ENCODE assay signal across 18 cellular contexts in genomic region chr15:51866751-51867150, GRCh38. TPM values are rescaled to one million over a fixed set of nuclear protein-coding genes. Genes with fewer than 3 reads are reported as not detected.
DNase-seq lines count a peak whose midpoint lies in the region; ATAC-seq and TF ChIP-seq lines count a peak whose summit lies in the region.
"Had no signal": no experiment of that assay in that cellular context is flagged by ENCODE, and none has a peak within 500 bp of the region (broad histone marks: within the 10 kb centered on the region; RNA-seq: fewer than 3 reads in every experiment).

No MANE protein-coding gene starts in this region.

- peaks cover 56% of the 10 kb centered on the region for H3K4me1 ChIP-seq in SJSA1 (replicated peaks)
- H3K4me1 ChIP-seq: body of pancreas had no signal

- peak overlapping the region; percentile 19 to 24 for H3K27ac Mint-ChIP-seq in natural killer cell
- H3K27ac Mint-ChIP-seq in natural killer cell treated with Interleukin-12 subunit alpha and Interleukin-12 subunit beta and Interleukin-15 and Interleukin-18, amount 100 ng/mL, for 72 hours = no peak overlapping the region
- peak overlapping the region in 5 of 6 donors; percentile 3 to 49 (median 13) for H3K27ac Mint-ChIP-seq in immature natural killer cell
- peak overlapping the region; percentile 96 for H3K27ac Mint-ChIP-seq in type B pancreatic cell

- TF ChIP-seq CTCF in natural killer cell (IDR thresholded peaks at IDR 0.05) (no peak), type B pancreatic cell (conservative IDR thresholded peaks at IDR 0.05) (no peak), GM13976 (IDR thresholded peaks at IDR 0.05; ENCODE audit: borderline replicate concordance, control extremely low read depth, extremely low read depth, insufficient read depth, missing control alignments) (no peak)

- no peaks in the 10 kb centered on the region for H3K9me3 ChIP-seq in SJSA1 (replicated peaks)
- H3K9me3 ChIP-seq: body of pancreas, gastrocnemius medialis, stomach had no signal

- ATAC-seq in natural killer cell = no peak
- no peak for ATAC-seq in natural killer cell treated with Interleukin-12 subunit alpha and Interleukin-12 subunit beta and Interleukin-15 and Interleukin-18, amount 100 ng/mL, for 72 hours
- ATAC-seq: body of pancreas, gastrocnemius medialis, left cardiac atrium had no signal

- H3K9me3 Mint-ChIP-seq in natural killer cell = no peaks in the 10 kb centered on the region
- H3K9me3 Mint-ChIP-seq in natural killer cell treated with Interleukin-12 subunit alpha and Interleukin-12 subunit beta and Interleukin-15 and Interleukin-18, amount 100 ng/mL, for 72 hours = no peaks in the 10 kb centered on the region
- H3K9me3 Mint-ChIP-seq in immature natural killer cell = no peaks in the 10 kb centered on the region
- no peaks in the 10 kb centered on the region for H3K9me3 Mint-ChIP-seq in type B pancreatic cell

- H3K27me3 Mint-ChIP-seq in natural killer cell (ENCODE audit: low read depth in 2 of 2) (no peaks in the 10 kb centered on the region), immature natural killer cell (ENCODE audit: low read depth in 3 of 3) (peaks cover 0 to 2% (median 0%) of the 10 kb centered on the region in 3 donors), type B pancreatic cell (no peaks in the 10 kb centered on the region)
- H3K27me3 Mint-ChIP-seq in natural killer cell treated with Interleukin-12 subunit alpha and Interleukin-12 subunit beta and Interleukin-15 and Interleukin-18, amount 100 ng/mL, for 72 hours = no peaks in the 10 kb centered on the region

- no peak for DNase-seq in natural killer cell
- no peak for DNase-seq in natural killer cell treated with Interleukin-12 subunit alpha and Interleukin-12 subunit beta and Interleukin-15 and Interleukin-18, amount 100 ng/mL, for 72 hours (ENCODE audit: low spot score)
- DNase-seq in SJSA1 (ENCODE audit: low read depth in 1 of 2, low spot score in 2 of 2) = peak; percentile 84 to 85
- DNase-seq in immature natural killer cell = no peak
- DNase-seq in type B pancreatic cell (ENCODE audit: extremely low spot score, unreplicated experiment) = no peak
- no peak for DNase-seq in GM13976 (ENCODE audit: low spot score)
- no peak for DNase-seq in mucosa of gallbladder (ENCODE audit: low spot score)
- DNase-seq in ureter (ENCODE audit: low spot score) = no peak
- DNase-seq: activated CD4-positive, alpha-beta T cell treated with anti-CD3 and anti-CD28 coated beads for 1 hour; activated gamma-delta T cell treated with Interleukin-2 at 50 U/mL for 16 hours; body of pancreas; gastrocnemius medialis; Kasumi-1; left cardiac atrium; NCI-H2171 treated with DMSO at 0.1 percent for 48 hours; stimulated activated CD4-positive, alpha-beta T cell treated with anti-CD3 and anti-CD28 coated beads, Interleukin-1b, Interleukin-23, amount 100 ng/mL, for 48 hours; stomach had no signal

- no peak overlapping the region for H3K4me3 ChIP-seq in SJSA1
- H3K4me3 ChIP-seq: body of pancreas, coronary artery, gastrocnemius medialis, stomach had no signal

- peaks cover 72% of the 10 kb centered on the region for H3K36me3 ChIP-seq in SJSA1

- H3K4me1 Mint-ChIP-seq in natural killer cell (peaks cover 18 to 28% of the 10 kb centered on the region in 2 donors), immature natural killer cell (peaks cover 24 to 43% of the 10 kb centered on the region in 2 donors), type B pancreatic cell (ENCODE audit: unreplicated experiment) (peaks cover 12% of the 10 kb centered on the region)
- peaks cover 23 to 28% of the 10 kb centered on the region in 2 donors for H3K4me1 Mint-ChIP-seq in natural killer cell treated with Interleukin-12 subunit alpha and Interleukin-12 subunit beta and Interleukin-15 and Interleukin-18, amount 100 ng/mL, for 72 hours (ENCODE audit: low read depth in 2 of 2)

- H3K36me3 Mint-ChIP-seq in natural killer cell (peaks cover 19% of the 10 kb centered on the region), immature natural killer cell (peaks cover 18 to 45% (median 33%) of the 10 kb centered on the region in 3 donors), type B pancreatic cell (peaks cover 47% of the 10 kb centered on the region)
- H3K36me3 Mint-ChIP-seq in natural killer cell treated with Interleukin-12 subunit alpha and Interleukin-12 subunit beta and Interleukin-15 and Interleukin-18, amount 100 ng/mL, for 72 hours = peaks cover 28% of the 10 kb centered on the region

- H3K4me3 Mint-ChIP-seq in natural killer cell (no peak overlapping the region), immature natural killer cell (no peak overlapping the region), type B pancreatic cell (peak overlapping the region; percentile 63)
- no peak overlapping the region for H3K4me3 Mint-ChIP-seq in natural killer cell treated with Interleukin-12 subunit alpha and Interleukin-12 subunit beta and Interleukin-15 and Interleukin-18, amount 100 ng/mL, for 72 hours

- no peaks in the 10 kb centered on the region for H3K27me3 ChIP-seq in SJSA1 (replicated peaks)
- H3K27me3 ChIP-seq: body of pancreas, gastrocnemius medialis, stomach had no signal

- H3K27ac ChIP-seq in SJSA1 = peak overlapping the region; percentile 49
- H3K27ac ChIP-seq: body of pancreas, coronary artery, gastrocnemius medialis, stomach had no signal

- in situ Hi-C loops in GM13976 (cut with MboI; ENCODE audit: low sequenced_read_pairs, unreplicated experiment) = no loop called here

- intact Hi-C loops in natural killer cell (cut with micrococcal nuclease) = no loop called here

RNA-seq across cellular contexts. Expression of gene TMOD3, which starts 37.3 kb away (rescaled TPM):
- total RNA-seq in natural killer cell = 10 to 100 TPM; 56.5 to 72.3 (median 69.4) TPM
- 10 to 100 TPM; 55.4 to 63.5 TPM for total RNA-seq in natural killer cell treated with Interleukin-12 subunit alpha and Interleukin-12 subunit beta and Interleukin-15 and Interleukin-18, amount 100 ng/mL, for 72 hours
- 41.1 and 71.4 TPM in 2 replicates for total RNA-seq in SJSA1 (2014; rRNA removed; shearing (Covaris generic))
- 10 to 100 TPM; 28.9 to 50.9 (median 38.7) TPM for polyA plus RNA-seq in immature natural killer cell
- total RNA-seq in type B pancreatic cell (ENCODE audit: low replicate concordance) = 49.0 and 83.2 TPM in 2 replicates
- total RNA-seq in mucosa of gallbladder = 37.4 TPM
- 44.2 TPM for total RNA-seq in ureter

Comparison
In these comparisons a context has a peak if more than half of its experiments do, and no peak if none do; other contexts are left out.
1. H3K27ac Mint-ChIP-seq: peak in natural killer cell (2 of 2), immature natural killer cell (5 of 6) and type B pancreatic cell (single experiment); none in natural killer cell treated with Interleukin-12 subunit alpha and Interleukin-12 subunit beta and Interleukin-15 and Interleukin-18, amount 100 ng/mL, for 72 hours (0 of 2).
2. DNase-seq: peak in SJSA1 (2 of 2); none in natural killer cell (single experiment), natural killer cell treated with Interleukin-12 subunit alpha and Interleukin-12 subunit beta and Interleukin-15 and Interleukin-18, amount 100 ng/mL, for 72 hours (single experiment), immature natural killer cell (0 of 3), type B pancreatic cell (single experiment), GM13976 (single experiment), mucosa of gallbladder (single experiment) and ureter (single experiment).